Comparison of ENCODE assay signal across 1 cellular context in genomic region chr2:17482651-17483050, GRCh38.
TF ChIP-seq lines count a peak whose summit lies in the region.

No MANE protein-coding gene starts in this region.

TF ChIP-seq in IMR-90, 13 proteins besides CTCF, POLR2A, EP300 and RAD21:
- TF ChIP-seq, protein P1, sequence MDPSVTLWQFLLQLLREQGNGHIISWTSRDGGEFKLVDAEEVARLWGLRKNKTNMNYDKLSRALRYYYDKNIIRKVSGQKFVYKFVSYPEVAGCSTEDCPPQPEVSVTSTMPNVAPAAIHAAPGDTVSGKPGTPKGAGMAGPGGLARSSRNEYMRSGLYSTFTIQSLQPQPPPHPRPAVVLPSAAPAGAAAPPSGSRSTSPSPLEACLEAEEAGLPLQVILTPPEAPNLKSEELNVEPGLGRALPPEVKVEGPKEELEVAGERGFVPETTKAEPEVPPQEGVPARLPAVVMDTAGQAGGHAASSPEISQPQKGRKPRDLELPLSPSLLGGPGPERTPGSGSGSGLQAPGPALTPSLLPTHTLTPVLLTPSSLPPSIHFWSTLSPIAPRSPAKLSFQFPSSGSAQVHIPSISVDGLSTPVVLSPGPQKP (IDR thresholded peaks at IDR 0.05; ENCODE audit: borderline replicate concordance, low read depth, low read length) = no peak
- TF ChIP-seq CHD1 (IDR thresholded peaks at IDR 0.05; ENCODE audit: low read depth, low read length) (no peak), RFX5 (IDR thresholded peaks at IDR 0.05; ENCODE audit: low read depth, low read length) (no peak), BHLHE40 (IDR thresholded peaks at IDR 0.05; ENCODE audit: low read depth, low read length) (no peak), SMC3 (IDR thresholded peaks at IDR 0.05; ENCODE audit: low read depth, low read length) (no peak), RCOR1 (IDR thresholded peaks at IDR 0.05; ENCODE audit: insufficient replicate concordance, low read length) (no peak), USF2 (IDR thresholded peaks at IDR 0.05; ENCODE audit: low read depth, low read length) (no peak)
TF ChIP-seq in IMR-90: peak in this region for 0.
